In genomic region chr2:106028192-106028591, GRCh38 we compare ENCODE assay signal across 14 cellular contexts.
"Had no signal": no experiment of that assay in that cellular context is flagged by ENCODE, and none has a peak within 500 bp of the region (broad histone marks: within the 10 kb centered on the region; RNA-seq: fewer than 3 reads in every experiment).

No MANE protein-coding gene starts in this region.

- H3K4me3 Mint-ChIP-seq: activated naive CD8-positive, alpha-beta T cell; memory B cell; neural progenitor cell had no signal

- H3K9me3 ChIP-seq: heart left ventricle, pancreas, upper lobe of left lung had no signal

- DNase-seq: aorta; effector CD4-positive, alpha-beta T cell; heart left ventricle; pancreas; retina; SHP77; substantia nigra; upper lobe of left lung had no signal

- H3K27me3 Mint-ChIP-seq: activated naive CD8-positive, alpha-beta T cell had no signal

- ATAC-seq: activated CD4-positive, CD25-positive, alpha-beta regulatory T cell treated with anti-CD3 and anti-CD28 coated beads, Interleukin-2, amount 50 U/mL, for 24 hours; heart left ventricle; left lobe of liver; pancreas had no signal

- H3K27ac Mint-ChIP-seq: activated naive CD8-positive, alpha-beta T cell; memory B cell; neural progenitor cell had no signal

- H3K9me3 Mint-ChIP-seq: memory B cell had no signal

- H3K27ac ChIP-seq: neural progenitor cell, pancreas, skin epidermis, upper lobe of left lung had no signal

- H3K36me3 ChIP-seq: heart left ventricle, neural progenitor cell, pancreas, upper lobe of left lung had no signal

- H3K36me3 Mint-ChIP-seq: activated naive CD8-positive, alpha-beta T cell; memory B cell; neural progenitor cell had no signal

- H3K27me3 ChIP-seq: heart left ventricle, neural progenitor cell, pancreas, upper lobe of left lung had no signal

- H3K4me1 ChIP-seq: neural progenitor cell, pancreas had no signal

- H3K4me3 ChIP-seq: heart left ventricle, neural progenitor cell, pancreas, skin epidermis, upper lobe of left lung had no signal
